12 cellular contexts compared by ENCODE assay signal in genomic region chr11:115471367-115471766, GRCh38. TPM values are rescaled to one million over a fixed set of nuclear protein-coding genes. Genes with fewer than 3 reads are reported as not detected.
DNase-seq lines count a peak whose midpoint lies in the region; ATAC-seq, FAIRE-seq and TF ChIP-seq lines count a peak whose summit lies in the region.
"Had no signal": no experiment of that assay in that cellular context is flagged by ENCODE, and none has a peak within 500 bp of the region (broad histone marks: within the 10 kb centered on the region; RNA-seq: fewer than 3 reads in every experiment).

No MANE protein-coding gene starts in this region.

- TF ChIP-seq POLR2A in H1 (IDR thresholded peaks at IDR 0.05; ENCODE audit: control extremely low read depth in 1 of 2, low read depth in 2 of 2, low read length in 2 of 2), result no peak

- H2BK20ac ChIP-seq in H1 (ENCODE audit: low read length), result no peak overlapping the region

- peaks cover 2% of the 10 kb centered on the region for H3K27me3 Mint-ChIP-seq in activated CD4-positive, alpha-beta memory T cell treated with anti-CD3 and anti-CD28 coated beads for 36 hours

- H2AK5ac ChIP-seq in H1 (ENCODE audit: low read depth, low read length), result no peak overlapping the region

- no peak overlapping the region for H3K4ac ChIP-seq in H1 (replicated peaks; ENCODE audit: insufficient read length, low read depth, low read length)

- H2AFZ ChIP-seq in H1 (ENCODE audit: low read length), result no peak overlapping the region

- WGBS in H1 (ENCODE audit: extremely low coverage in 1 of 2, insufficient coverage in 1 of 2, insufficient read length in 1 of 2, insufficient replicate concordance in 2 of 2, low coverage in 1 of 2, low lambda C conversion rate in 2 of 2, missing lambda C conversion rate in 1 of 2), 2 experiments, result 84% methylated on average over 3 of the region's 3 CpGs; no CpG with 5 or more reads in 1 of the 2 experiments

- no peaks in the 10 kb centered on the region for H3K9me3 Mint-ChIP-seq in activated CD4-positive, alpha-beta memory T cell treated with anti-CD3 and anti-CD28 coated beads for 36 hours

- H4K20me1 ChIP-seq in H1 (replicated peaks in 1 of 2; ENCODE audit: control insufficient read depth in 1 of 2, insufficient read depth in 2 of 2, low read length in 2 of 2), result peaks cover 0 to 5% of the 10 kb centered on the region in 2 experiments

- no peaks in the 10 kb centered on the region for H3K79me1 ChIP-seq in H1 (ENCODE audit: low read depth, low read length)

- no peak for TF ChIP-seq EP300 in H1 (IDR thresholded peaks at IDR 0.05; ENCODE audit: borderline replicate concordance in 1 of 2, low read depth in 2 of 2, low read length in 2 of 2)

- ATAC-seq in GM19467 (IDR thresholded peaks at IDR 0.05; ENCODE audit: unreplicated experiment) (peak; percentile 48), HG03520 (IDR thresholded peaks at IDR 0.05; ENCODE audit: unreplicated experiment) (peak; percentile 83), GM18498 (IDR thresholded peaks at IDR 0.05; ENCODE audit: unreplicated experiment) (no peak)
- ATAC-seq: Right ventricle myocardium inferior had no signal

- DNase-seq in CD1c-positive myeloid dendritic cell (ENCODE audit: extremely low spot score), result peak; percentile 17
- DNase-seq in H1 (ENCODE audit: low read depth in 1 of 2, low spot score in 2 of 2), result no peak
- DNase-seq in DMS79 (lab: John Stamatoyannopoulos, UW), result no peak
- DNase-seq in NCI-H1048 (lab: John Stamatoyannopoulos, UW), result no peak
- no peak for DNase-seq in activated CD4-positive, alpha-beta memory T cell treated with anti-CD3 and anti-CD28 coated beads for 36 hours
- DNase-seq: activated gamma-delta T cell treated with Interleukin-2 at 50 U/mL for 16 hours, NCI-H2081 treated with DMSO at 0.1 percent for 48 hours had no signal

- H3K4me3 Mint-ChIP-seq in activated CD4-positive, alpha-beta memory T cell treated with anti-CD3 and anti-CD28 coated beads for 36 hours, result no peak overlapping the region

- peaks cover 0 to 3% (median 0%) of the 10 kb centered on the region in 4 experiments; a peak in 2 of 7 replicates for H3K4me1 ChIP-seq in H1 (replicated peaks in 1 of 4; ENCODE audit: control insufficient read depth in 3 of 4, insufficient read depth in 4 of 4, low read length in 3 of 4)

- H3K56ac ChIP-seq in H1 (replicated peaks; ENCODE audit: insufficient read length, low read depth, low read length), result no peak overlapping the region

- H3K23ac ChIP-seq in H1 (ENCODE audit: insufficient read length), result no peak overlapping the region

- no peak overlapping the region for H4K8ac ChIP-seq in H1 (ENCODE audit: extremely low read depth, insufficient read depth, low read length)

- no peaks in the 10 kb centered on the region; a peak in 2 of 7 replicates for H3K27me3 ChIP-seq in H1 (replicated peaks in 1 of 4; ENCODE audit: control insufficient read depth in 3 of 4, extremely low read depth in 1 of 4, insufficient read depth in 3 of 4, low read length in 3 of 4)

- CTCF ChIA-PET in H1 (lab: Charles Lee; ENCODE audit: partially characterized antibody), result interaction anchor here (0.7 to 1.7 kb wide), 3 partner anchors 27 to 494 kb away, joined by 3 to 4 read pairs (median 3); no protein-coding TSS in a partner anchor
- CTCF ChIA-PET in activated CD4-positive, alpha-beta memory T cell treated with anti-CD3 and anti-CD28 coated beads for 36 hours (lab: Charles Lee), result no interaction called here

- H3K23me2 ChIP-seq in H1 (ENCODE audit: low read depth, low read length), result no peaks in the 10 kb centered on the region

- H4K5ac ChIP-seq in H1 (ENCODE audit: insufficient read length, low read depth, low read length), result no peak overlapping the region

- H3K9ac ChIP-seq in H1 (replicated peaks in 1 of 4; ENCODE audit: extremely low read depth in 1 of 4, low read depth in 3 of 4, low read length in 3 of 4), result no peak overlapping the region

- POLR2A ChIA-PET in H1 (lab: Charles Lee; ENCODE audit: partially characterized antibody), result interaction anchor here (1.5 kb wide), 1 partner anchor 9 kb away, joined by 6 read pairs; no protein-coding TSS in a partner anchor
- POLR2A ChIA-PET in activated CD4-positive, alpha-beta memory T cell treated with anti-CD3 and anti-CD28 coated beads for 36 hours (lab: Charles Lee), result no interaction called here

- H3K4me2 ChIP-seq in H1 (ENCODE audit: insufficient read depth in 1 of 2, low read depth in 2 of 2, low read length in 2 of 2), result no peak overlapping the region

- no peak overlapping the region for H3K27ac Mint-ChIP-seq in activated CD4-positive, alpha-beta memory T cell treated with anti-CD3 and anti-CD28 coated beads for 36 hours

- H2BK120ac ChIP-seq in H1 (replicated peaks; ENCODE audit: low read depth, low read length), result no peak overlapping the region

- H3K4me3 ChIP-seq in H1 (ENCODE audit: extremely low read depth in 1 of 4, insufficient read depth in 2 of 4, low read depth in 3 of 4, low read length in 4 of 4), result no peak overlapping the region

- no peak overlapping the region for H2BK5ac ChIP-seq in H1 (ENCODE audit: low read depth, low read length)

- no peak overlapping the region for H3K18ac ChIP-seq in H1 (ENCODE audit: extremely low read depth, low read length)

- TF ChIP-seq RAD21 in H1 (IDR thresholded peaks at IDR 0.05 in 1 of 2, conservative IDR thresholded peaks at IDR 0.05 in 1 of 2; ENCODE audit: low read depth in 2 of 2, low read length in 2 of 2), result no peak

- 0 out of 2 replicates have a peak overlapping the region, but pooled peaks have one; percentile 65 for H2BK12ac ChIP-seq in H1 (ENCODE audit: low read depth, low read length)

- no peak overlapping the region for H2BK15ac ChIP-seq in H1 (ENCODE audit: low read length)

- no peak overlapping the region for H3K14ac ChIP-seq in H1 (ENCODE audit: insufficient read length)

- no peaks in the 10 kb centered on the region for H3K4me1 Mint-ChIP-seq in activated CD4-positive, alpha-beta memory T cell treated with anti-CD3 and anti-CD28 coated beads for 36 hours (ENCODE audit: low read depth)

- no peaks in the 10 kb centered on the region for H3K79me2 ChIP-seq in H1 (ENCODE audit: control insufficient read depth in 1 of 2, insufficient read depth in 2 of 2, low read length in 2 of 2)

- no peak for TF ChIP-seq CTCF in H1 (IDR thresholded peaks at IDR 0.05; ENCODE audit: control extremely low read depth in 1 of 3, insufficient read depth in 1 of 3, low read depth in 1 of 3, low read length in 3 of 3)

- no peak for FAIRE-seq in H1 (lab: Jason Lieb, UNC)
- FAIRE-seq: colon had no signal

- no peaks in the 10 kb centered on the region for H3K36me3 ChIP-seq in H1 (ENCODE audit: control insufficient read depth in 2 of 4, insufficient read depth in 4 of 4, low read length in 3 of 4)

- intact Hi-C loops in activated CD4-positive, alpha-beta memory T cell treated with anti-CD3 and anti-CD28 coated beads for 36 hours (cut with micrococcal nuclease), result no loop called here

- no peak overlapping the region for H4K91ac ChIP-seq in H1 (replicated peaks; ENCODE audit: insufficient read length, low read length)

- H3K36me3 Mint-ChIP-seq in activated CD4-positive, alpha-beta memory T cell treated with anti-CD3 and anti-CD28 coated beads for 36 hours, result no peaks in the 10 kb centered on the region

- H3K9me3 ChIP-seq in H1 (ENCODE audit: insufficient read depth in 2 of 2, low read depth in 1 of 2, low read length in 1 of 2), result no peaks in the 10 kb centered on the region

- H3K27ac ChIP-seq in H1 (ENCODE audit: low read depth, low read length), result no peak overlapping the region

TF ChIP-seq in H1, 55 proteins besides CTCF, POLR2A, EP300 and RAD21:
- no peak for TF ChIP-seq BRCA1 (IDR thresholded peaks at IDR 0.05; ENCODE audit: low read depth, low read length)

RNA-seq across cellular contexts. Expression of gene CADM1, which starts 32.8 kb away (rescaled TPM):
- 25.3 and 29.3 TPM in 2 replicates for total RNA-seq in H1 (2021; fragmentation: NEBNext Ultra II Directional; extraction: Animal tissue kit (Norgen Biotek cat#: 25700))
- polyA plus RNA-seq in H1 (2011; rRNA removed), result 8.3 and 9.6 TPM in 2 replicates
- polyA plus RNA-seq in H1 (2011; cell fraction: cytosol; rRNA removed), result 12.8 TPM
- polyA plus RNA-seq in H1 (2011; cell fraction: nucleus; rRNA removed), result 20.1 TPM
- polyA plus RNA-seq in H1 (2012, experiment 1 of 2), result 14.8 to 19.0 TPM (median 15.7 TPM) in 4 replicates
- 2.3 TPM for polyA plus RNA-seq in H1 (2012, experiment 2 of 2)
- polyA plus RNA-seq in H1 (2013, experiment 1 of 2), result 31.9 TPM
- 32.4 TPM for polyA plus RNA-seq in H1 (2013, experiment 2 of 2)
- 35.1 and 35.8 TPM in 2 replicates for polyA minus RNA-seq in H1 (2011; rRNA and poly(A)+ RNA removed)
- 10.9 TPM for polyA minus RNA-seq in H1 (2011; cell fraction: cytosol; rRNA and poly(A)+ RNA removed)
- polyA minus RNA-seq in H1 (2011; cell fraction: nucleus; rRNA and poly(A)+ RNA removed), result 46.8 TPM
- total RNA-seq in activated CD4-positive, alpha-beta memory T cell treated with anti-CD3 and anti-CD28 coated beads for 36 hours, result 1 to 10 TPM in 1 of 2 experiments, under 1 TPM in 1; 0.95 to 1.5 TPM

Comparison
In these comparisons a context has a peak if more than half of its experiments do, and no peak if none do; other contexts are left out.
1. RNA of gene CADM1, which starts 32.8 kb away (total RNA-seq): 25.3 to 29.3 TPM in H1; 0.95 to 1.5 TPM in activated CD4-positive, alpha-beta memory T cell treated with anti-CD3 and anti-CD28 coated beads for 36 hours; every median in the first group is over 10 times any median in the second.